Comparison of ENCODE assay signal across 15 cellular contexts in the genomic region with DNA sequence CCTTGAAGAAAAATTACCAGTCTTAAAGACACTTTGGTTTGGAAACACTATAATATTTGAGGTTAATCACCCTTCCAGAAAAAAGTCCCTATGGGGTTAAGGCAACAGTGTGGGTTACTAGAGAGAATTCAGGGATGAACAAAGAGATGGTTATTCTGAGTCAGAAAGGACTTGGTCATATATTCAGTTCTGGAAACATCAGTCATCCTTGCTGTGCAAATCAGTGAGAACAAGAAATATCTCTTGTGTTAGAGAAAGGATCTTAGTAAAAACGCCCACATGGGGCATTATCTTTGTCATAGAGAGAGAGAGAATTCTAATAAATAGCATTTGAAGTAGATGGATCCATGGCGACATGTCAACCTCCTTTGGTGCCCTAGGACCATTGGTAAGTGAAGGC. TPM values are rescaled to one million over a fixed set of nuclear protein-coding genes. Genes with fewer than 3 reads are reported as not detected.
DNase-seq lines count a peak whose midpoint lies in the region; ATAC-seq lines count a peak whose summit lies in the region.
"Had no signal": no experiment of that assay in that cellular context is flagged by ENCODE, and none has a peak within 500 bp of the region (broad histone marks: within the 10 kb centered on the region; RNA-seq: fewer than 3 reads in every experiment).

No MANE protein-coding gene starts in this region.

- in situ Hi-C loops in SK-MEL-5 (cut with HindIII; ENCODE audit: low pct_unique_long_range_greater_than_20kb, low sequenced_read_pairs), result no loop called here

- peak; percentile 70 for DNase-seq in SK-MEL-5 (ENCODE audit: low read depth, low spot score)
- DNase-seq in myocyte (ENCODE audit: low read depth), result peak; percentile 43
- DNase-seq in C1 segment of cervical spinal cord (lab: John Stamatoyannopoulos, UW), result no peak
- DNase-seq in occipital lobe (lab: John Stamatoyannopoulos, UW), result no peak
- no peak for DNase-seq in midbrain (lab: John Stamatoyannopoulos, UW)
- DNase-seq: activated CD8-positive, alpha-beta T cell treated with anti-CD3 and anti-CD28 coated beads, Interleukin-2, amount 10 ng/mL, durations not matched to agents 7 days and 5 days; activated naive CD8-positive, alpha-beta T cell treated with anti-CD3 and anti-CD28 coated beads for 36 hours; CD8-positive, alpha-beta T cell; effector CD4-positive, alpha-beta T cell; NCI-H2081; stimulated activated CD4-positive, alpha-beta T cell treated with anti-CD3 and anti-CD28 coated beads, Interleukin-1b, Interleukin-23, amount 100 ng/mL, for 48 hours; stimulated activated naive CD8-positive, alpha-beta T cell treated with anti-CD3 and anti-CD28 coated beads, Interleukin-15, Interleukin-2, amounts not matched to agents 100 U/mL and 50 U/mL, for 24 hours had no signal

- ATAC-seq in GM18520 (IDR thresholded peaks at IDR 0.05; ENCODE audit: unreplicated experiment) (peak; percentile 77), HG02763 (IDR thresholded peaks at IDR 0.05; ENCODE audit: unreplicated experiment) (peak; percentile 72), GM21528 (IDR thresholded peaks at IDR 0.05; ENCODE audit: low FRiP score, unreplicated experiment) (no peak)
- ATAC-seq: activated CD8-positive, alpha-beta T cell treated with anti-CD3 and anti-CD28 coated beads, Interleukin-2, amount 10 ng/mL, durations not matched to agents 7 days and 5 days; CD8-positive, alpha-beta T cell; stimulated activated naive CD8-positive, alpha-beta T cell treated with anti-CD3 and anti-CD28 coated beads, Interleukin-15, Interleukin-2, amounts not matched to agents 100 U/mL and 50 U/mL, for 24 hours had no signal

RNA-seq across cellular contexts. Expression of a gene that starts 59.4 kb away (rescaled TPM):
- total RNA-seq in SK-MEL-5 (2014; rRNA removed; shearing (Covaris generic)), result 5.0 and 6.8 TPM in 2 replicates
- 8.5 and 10.8 TPM in 2 replicates for polyA plus RNA-seq in SK-MEL-5 (2015; cell fraction: cytosol; rRNA removed)
- 35.5 and 44.6 TPM in 2 replicates for polyA plus RNA-seq in SK-MEL-5 (2015; cell fraction: nucleus; rRNA removed)
- total RNA-seq in myocyte (3.9 and 7.3 TPM in 2 replicates), occipital lobe (1.4 TPM)
- 2.8 TPM for polyA plus RNA-seq in myocyte (2012)

Comparison
In these comparisons a context has a peak if more than half of its experiments do, and no peak if none do; other contexts are left out.
1. DNase-seq: peak in SK-MEL-5 (single experiment) and myocyte (single experiment); none in C1 segment of cervical spinal cord (0 of 14), occipital lobe (single experiment) and midbrain (single experiment).